22 cellular contexts compared by ENCODE assay signal in genomic region chr11:69666261-69666660, GRCh38. TPM values are rescaled to one million over a fixed set of nuclear protein-coding genes. Genes with fewer than 3 reads are reported as not detected.
"Had no signal": no experiment of that assay in that cellular context is flagged by ENCODE, and none has a peak within 500 bp of the region (broad histone marks: within the 10 kb centered on the region; RNA-seq: fewer than 3 reads in every experiment).

No MANE protein-coding gene starts in this region.

- H3K4me3 ChIP-seq: colonic mucosa, hepatocyte, skin epidermis had no signal

- H3K4me1 ChIP-seq: colonic mucosa, parathyroid adenoma had no signal

- H3K9me3 ChIP-seq: colonic mucosa had no signal

- ATAC-seq: left colon, sciatic nerve had no signal

- H3K9me3 Mint-ChIP-seq: naive B cell, nephron had no signal

- DNase-seq: colonic mucosa; dermis blood vessel endothelial cell; effector CD4-positive, alpha-beta T cell; foreskin melanocyte; mesendoderm; naive B cell; occipital lobe; stimulated activated CD4-positive, alpha-beta T cell treated with anti-CD3 and anti-CD28 coated beads, Interleukin-12 subunit alpha, Interleukin-12 subunit beta, amount 100 ng/mL, for 4 hours; stimulated activated naive CD4-positive, alpha-beta T cell treated with Interleukin-2 at 50 U/mL for 16 hours; trophoblast cell had no signal

- H3K9ac ChIP-seq: parathyroid adenoma had no signal

- FAIRE-seq: urothelium cell line had no signal

- H3K4me3 Mint-ChIP-seq: naive B cell, nephron had no signal

- H3K27ac ChIP-seq: colonic mucosa, hepatocyte, parathyroid adenoma, skin epidermis had no signal

- H3K27me3 Mint-ChIP-seq: naive B cell had no signal

- H3K27me3 ChIP-seq: colonic mucosa, hepatocyte had no signal

- H3K36me3 ChIP-seq: colonic mucosa had no signal

RNA-seq across cellular contexts. Expression of gene FGF19, which starts 37.6 kb away (rescaled TPM):
- total RNA-seq: dermis blood vessel endothelial cell, kidney epithelial cell, left colon, liver, lung microvascular endothelial cell, occipital lobe, pulmonary artery endothelial cell, sciatic nerve had no signal
- polyA plus RNA-seq: esophagus, hepatocyte had no signal
